Comparison of ENCODE assay signal across 2 cellular contexts in genomic region chr1:53967409-53968124, GRCh38.
TF ChIP-seq lines count a peak whose summit lies in the region.

No MANE protein-coding gene starts in this region.

TF ChIP-seq in A549, 52 proteins besides CTCF, POLR2A, EP300 and RAD21:
- no peak for TF ChIP-seq CBX8 (IDR thresholded peaks at IDR 0.05)
- no peak for TF ChIP-seq MAX (IDR thresholded peaks at IDR 0.05)
- TF ChIP-seq PHF8 (IDR thresholded peaks at IDR 0.05; ENCODE audit: borderline replicate concordance, low read depth) = no peak
- TF ChIP-seq HDAC2 (IDR thresholded peaks at IDR 0.05) = no peak
- TF ChIP-seq ZSCAN20 (CRISPR knock-in tag; IDR thresholded peaks at IDR 0.05) = no peak

TF ChIP-seq in HepG2, 621 proteins besides CTCF, POLR2A, EP300 and RAD21:
- no peak for TF ChIP-seq MTF2 (CRISPR knock-in tag; IDR thresholded peaks at IDR 0.05; ENCODE audit: borderline replicate concordance)
- no peak for TF ChIP-seq ZNF652 (CRISPR knock-in tag; IDR thresholded peaks at IDR 0.05; ENCODE audit: borderline replicate concordance, low read depth)
- no peak for TF ChIP-seq ZNF510 (CRISPR knock-in tag; IDR thresholded peaks at IDR 0.05; ENCODE audit: low read depth)
- TF ChIP-seq MAFF (IDR thresholded peaks at IDR 0.05; ENCODE audit: low read depth, low read length) = no peak
- no peak for TF ChIP-seq MEIS1 (CRISPR knock-in tag; IDR thresholded peaks at IDR 0.05; ENCODE audit: borderline replicate concordance)
- no peak for TF ChIP-seq SIX4 (CRISPR knock-in tag; IDR thresholded peaks at IDR 0.05)
- 0 out of 2 replicates have a peak, but pooled peaks have one; percentile 28 for TF ChIP-seq ZNF503 (CRISPR knock-in tag; IDR thresholded peaks at IDR 0.05)
- TF ChIP-seq ZNF225 (CRISPR knock-in tag; IDR thresholded peaks at IDR 0.05) = no peak
- TF ChIP-seq ZNF552 (CRISPR knock-in tag; IDR thresholded peaks at IDR 0.05; ENCODE audit: borderline replicate concordance) = no peak
- TF ChIP-seq MIXL1 (CRISPR knock-in tag; IDR thresholded peaks at IDR 0.05) = no peak
- TF ChIP-seq FOXO1 (CRISPR knock-in tag; IDR thresholded peaks at IDR 0.05) = no peak
- TF ChIP-seq PRDM15 (CRISPR knock-in tag; IDR thresholded peaks at IDR 0.05) = no peak
- no peak for TF ChIP-seq KDM2A (CRISPR knock-in tag; IDR thresholded peaks at IDR 0.05; ENCODE audit: borderline replicate concordance, low read depth)
- no peak for TF ChIP-seq ZNF790 (CRISPR knock-in tag; IDR thresholded peaks at IDR 0.05; ENCODE audit: borderline replicate concordance)
- TF ChIP-seq HOMEZ (CRISPR knock-in tag; IDR thresholded peaks at IDR 0.05; ENCODE audit: low read depth) = no peak
- no peak for TF ChIP-seq SALL2 (CRISPR knock-in tag; IDR thresholded peaks at IDR 0.05)
- no peak for TF ChIP-seq ZNF350 (CRISPR knock-in tag; IDR thresholded peaks at IDR 0.05; ENCODE audit: borderline replicate concordance, low read depth)
- no peak for TF ChIP-seq CREB1 (IDR thresholded peaks at IDR 0.05)
- peak; percentile 29; the same call in 1 of the 2 replicates for TF ChIP-seq CREB1 (CRISPR knock-in tag; IDR thresholded peaks at IDR 0.05)
- TF ChIP-seq ZNF777 (CRISPR knock-in tag; IDR thresholded peaks at IDR 0.05) = no peak
- TF ChIP-seq MED13 (CRISPR knock-in tag; IDR thresholded peaks at IDR 0.05) = no peak
- TF ChIP-seq SKI (IDR thresholded peaks at IDR 0.05; ENCODE audit: partially characterized antibody) = no peak
- TF ChIP-seq ZBTB44 (CRISPR knock-in tag; IDR thresholded peaks at IDR 0.05) = no peak
- no peak for TF ChIP-seq GABPA (IDR thresholded peaks at IDR 0.05; ENCODE audit: low read depth, low read length)
- TF ChIP-seq GABPA (CRISPR knock-in tag; IDR thresholded peaks at IDR 0.05; ENCODE audit: low read depth) = no peak
- TF ChIP-seq ZNF773 (CRISPR knock-in tag; IDR thresholded peaks at IDR 0.05; ENCODE audit: borderline replicate concordance) = no peak
- no peak for TF ChIP-seq TMF1 (CRISPR knock-in tag; IDR thresholded peaks at IDR 0.05; ENCODE audit: low read depth)
- no peak for TF ChIP-seq ZNF292 (CRISPR knock-in tag; IDR thresholded peaks at IDR 0.05; ENCODE audit: borderline replicate concordance, low read depth)
- peak; percentile 81 for TF ChIP-seq ONECUT2 (CRISPR knock-in tag; IDR thresholded peaks at IDR 0.05)
- TF ChIP-seq ZBTB14 (CRISPR knock-in tag; IDR thresholded peaks at IDR 0.05) = no peak
- TF ChIP-seq TBL1XR1 (IDR thresholded peaks at IDR 0.05; ENCODE audit: borderline replicate concordance, low read length, partially characterized antibody) = no peak
- TF ChIP-seq EED (CRISPR knock-in tag; IDR thresholded peaks at IDR 0.05) = no peak
- TF ChIP-seq ZBTB37 (CRISPR knock-in tag; IDR thresholded peaks at IDR 0.05) = no peak
- peak; percentile 36; the same call in 1 of the 2 replicates for TF ChIP-seq GATAD2A (CRISPR knock-in tag; IDR thresholded peaks at IDR 0.05)
- no peak for TF ChIP-seq ZSCAN25 (CRISPR knock-in tag; IDR thresholded peaks at IDR 0.05)
- 0 out of 2 replicates have a peak, but pooled peaks have one; percentile 5 for TF ChIP-seq SOX5 (CRISPR knock-in tag; IDR thresholded peaks at IDR 0.05; ENCODE audit: borderline replicate concordance)
- TF ChIP-seq ZNF33A (CRISPR knock-in tag; IDR thresholded peaks at IDR 0.05; ENCODE audit: borderline replicate concordance) = no peak
- TF ChIP-seq NR2F6 (IDR thresholded peaks at IDR 0.05) = peak; percentile 64
- TF ChIP-seq NR2F6 (CRISPR knock-in tag; IDR thresholded peaks at IDR 0.05) = 0 out of 2 replicates have a peak, but pooled peaks have one; percentile 7
- no peak for TF ChIP-seq ZNF660 (CRISPR knock-in tag; IDR thresholded peaks at IDR 0.05; ENCODE audit: borderline replicate concordance, low read depth)
- no peak for TF ChIP-seq ZBTB25 (CRISPR knock-in tag; IDR thresholded peaks at IDR 0.05)
- TF ChIP-seq TFDP1 (CRISPR knock-in tag; IDR thresholded peaks at IDR 0.05; ENCODE audit: borderline replicate concordance) = no peak
- TF ChIP-seq ZNF230 (CRISPR knock-in tag; IDR thresholded peaks at IDR 0.05) = no peak
- TF ChIP-seq SMAD1 (CRISPR knock-in tag; IDR thresholded peaks at IDR 0.05; ENCODE audit: borderline replicate concordance, low read depth) = no peak
- no peak for TF ChIP-seq TAF1 (CRISPR knock-in tag; IDR thresholded peaks at IDR 0.05)
TF ChIP-seq in HepG2: peak in this region for 6.
